Comparison of ENCODE assay signal across 17 cellular contexts in genomic region chr22:28998681-28999080, GRCh38.
DNase-seq lines count a peak whose midpoint lies in the region; ATAC-seq and TF ChIP-seq lines count a peak whose summit lies in the region.
"Had no signal": no experiment of that assay in that cellular context is flagged by ENCODE, and none has a peak within 500 bp of the region (broad histone marks: within the 10 kb centered on the region; RNA-seq: fewer than 3 reads in every experiment).

No MANE protein-coding gene starts in this region.

- H4K91ac ChIP-seq in H9 (ENCODE audit: insufficient read length, low read depth, low read length), result no peak overlapping the region

- peak overlapping the region; percentile 19; the same call in 1 of the 2 replicates for H2BK15ac ChIP-seq in H9 (ENCODE audit: low read depth, low read length)

- peaks cover 17% of the 10 kb centered on the region for H3K4me1 ChIP-seq in H9 (ENCODE audit: insufficient read depth, low read length)
- H3K4me1 ChIP-seq in CD8-positive, alpha-beta memory T cell (ENCODE audit: insufficient read depth, low read length), result no peaks in the 10 kb centered on the region
- H3K4me1 ChIP-seq in effector memory CD4-positive, alpha-beta T cell (ENCODE audit: control insufficient read depth, insufficient read depth, low read length, poor library complexity, severe bottlenecking), result no peaks in the 10 kb centered on the region

- no peak overlapping the region for H3K4me2 ChIP-seq in H9 (ENCODE audit: insufficient read depth, insufficient read length, low read length)

- H3K27me3 Mint-ChIP-seq in H9 (ENCODE audit: low read depth) (no peaks in the 10 kb centered on the region; the same call in 1 of the 2 replicates), WTC11 (ENCODE audit: low read depth) (no peaks in the 10 kb centered on the region)
- H3K27me3 Mint-ChIP-seq in CD8-positive, alpha-beta memory T cell, result peaks cover 0 to 8% of the 10 kb centered on the region in 2 donors

- no peak overlapping the region for H4K8ac ChIP-seq in H9 (replicated peaks; ENCODE audit: insufficient read length, low read depth, low read length)

- no peak overlapping the region for H3K18ac ChIP-seq in H9 (ENCODE audit: insufficient read length, low read depth, low read length)

- no peaks in the 10 kb centered on the region for H3K9me3 Mint-ChIP-seq in H9
- H3K9me3 Mint-ChIP-seq in WTC11, result 0 out of 2 replicates have a peak, but pooled peaks cover 5% of the 10 kb centered on the region
- no peaks in the 10 kb centered on the region for H3K9me3 Mint-ChIP-seq in CD8-positive, alpha-beta memory T cell

- H3K56ac ChIP-seq in H9 (ENCODE audit: insufficient read length, low read depth, low read length), result no peak overlapping the region

- H2BK5ac ChIP-seq in H9 (ENCODE audit: insufficient read length, low read length), result no peak overlapping the region

- H2BK12ac ChIP-seq in H9 (ENCODE audit: insufficient read length, low read depth, low read length), result peak overlapping the region; percentile 89

- no peaks in the 10 kb centered on the region for H4K20me1 ChIP-seq in H9 (ENCODE audit: control insufficient read depth, insufficient read depth, insufficient read length)

- H3K79me2 ChIP-seq in H9 (ENCODE audit: insufficient read depth, low read length), result no peaks in the 10 kb centered on the region

- no peak overlapping the region for H3K4me3 ChIP-seq in CD8-positive, alpha-beta memory T cell (ENCODE audit: low read length)
- no peak overlapping the region for H3K4me3 ChIP-seq in effector memory CD4-positive, alpha-beta T cell (ENCODE audit: insufficient read depth, low read depth, low read length, poor library complexity, severe bottlenecking)
- H3K4me3 ChIP-seq: HAP-1, SJCRH30 had no signal

- intact Hi-C loops in sciatic nerve (cut with DNase I), result no loop called here

- H3K4me3 Mint-ChIP-seq in H9 (no peak overlapping the region), WTC11 (no peak overlapping the region)
- no peak overlapping the region for H3K4me3 Mint-ChIP-seq in CD8-positive, alpha-beta memory T cell

- no peak overlapping the region for H2AK5ac ChIP-seq in H9 (ENCODE audit: insufficient read length, low read length)

- WGBS in H9 (ENCODE audit: extremely low coverage, insufficient read length, low lambda C conversion rate), result no CpG with 5 or more reads among the region's 3 CpGs

- H3K36me3 ChIP-seq in CD8-positive, alpha-beta memory T cell (ENCODE audit: insufficient read depth, low read length), result no peaks in the 10 kb centered on the region
- no peaks in the 10 kb centered on the region for H3K36me3 ChIP-seq in effector memory CD4-positive, alpha-beta T cell (ENCODE audit: control insufficient read depth, insufficient read depth, low read length)
- H3K36me3 ChIP-seq: HAP-1, SJCRH30 had no signal

- H3K4me1 Mint-ChIP-seq in H9, result peaks cover 50 to 52% of the 10 kb centered on the region in 2 experiments
- H3K4me1 Mint-ChIP-seq in WTC11, result peaks cover 63% of the 10 kb centered on the region
- H3K4me1 Mint-ChIP-seq in CD8-positive, alpha-beta memory T cell, result no peaks in the 10 kb centered on the region

- no peak overlapping the region for H3K14ac ChIP-seq in H9 (ENCODE audit: insufficient read depth, low read length)

- no peak overlapping the region for H2AFZ ChIP-seq in H9 (ENCODE audit: low read length)

- no peak overlapping the region for H4K5ac ChIP-seq in H9 (ENCODE audit: insufficient read length, low read depth, low read length)

- H3K27ac ChIP-seq in H9 (ENCODE audit: insufficient read length, low read depth, low read length), result no peak overlapping the region
- H3K27ac ChIP-seq in CD8-positive, alpha-beta memory T cell (ENCODE audit: low read depth, low read length), result no peak overlapping the region
- H3K27ac ChIP-seq in effector memory CD4-positive, alpha-beta T cell (ENCODE audit: insufficient read depth, low read length, poor library complexity, severe bottlenecking), result no peak overlapping the region
- H3K27ac ChIP-seq: SJCRH30 had no signal

- TF ChIP-seq CTCF in H9 (conservative IDR thresholded peaks at IDR 0.05) (no peak), WTC11 (IDR thresholded peaks at IDR 0.05) (no peak)

- H3K27me3 ChIP-seq in H9 (ENCODE audit: insufficient read depth, low read length), result no peaks in the 10 kb centered on the region
- no peaks in the 10 kb centered on the region for H3K27me3 ChIP-seq in CD8-positive, alpha-beta memory T cell (ENCODE audit: insufficient read depth, low read length, poor library complexity, severe bottlenecking)
- no peaks in the 10 kb centered on the region for H3K27me3 ChIP-seq in effector memory CD4-positive, alpha-beta T cell (replicated peaks; ENCODE audit: control insufficient read depth, insufficient read depth, low read length, poor library complexity, severe bottlenecking)
- H3K27me3 ChIP-seq: SJCRH30 had no signal

- H3K79me1 ChIP-seq in H9 (ENCODE audit: insufficient read depth, low read depth, low read length, poor library complexity, severe bottlenecking), result peaks cover 3% of the 10 kb centered on the region

- H3K9me3 ChIP-seq in H9 (ENCODE audit: control insufficient read depth, low read depth, low read length), result no peaks in the 10 kb centered on the region
- H3K9me3 ChIP-seq in CD8-positive, alpha-beta memory T cell (ENCODE audit: low read length), result no peaks in the 10 kb centered on the region
- H3K9me3 ChIP-seq in effector memory CD4-positive, alpha-beta T cell (ENCODE audit: control insufficient read depth, low read length), result no peaks in the 10 kb centered on the region
- H3K9me3 ChIP-seq: HAP-1, SJCRH30 had no signal

- H3K36me3 Mint-ChIP-seq in H9 (ENCODE audit: insufficient read depth in 1 of 3, low read depth in 3 of 3) (peaks cover 10 to 29% (median 14%) of the 10 kb centered on the region in 3 experiments), WTC11 (peaks cover 12% of the 10 kb centered on the region)
- H3K36me3 Mint-ChIP-seq in CD8-positive, alpha-beta memory T cell, result no peaks in the 10 kb centered on the region

- H3K4ac ChIP-seq in H9 (ENCODE audit: low read depth, low read length), result no peak overlapping the region

- H2BK120ac ChIP-seq in H9 (ENCODE audit: low read depth, low read length, poor library complexity, severe bottlenecking), result no peak overlapping the region

- H3K23ac ChIP-seq in H9 (ENCODE audit: insufficient read length, low read depth, low read length), result no peak overlapping the region

- no peak for ATAC-seq in WTC11
- peak; percentile 22 for ATAC-seq in left lobe of liver
- peak; percentile 59 for ATAC-seq in sciatic nerve

- CTCF ChIA-PET in WTC11 (lab: Charles Lee), result interaction anchor here (1.1 kb wide), 1 partner anchor 42 kb away, joined by 5 read pairs; no protein-coding TSS in a partner anchor
- CTCF ChIA-PET in CD8-positive, alpha-beta memory T cell (lab: Charles Lee), result interaction anchor here (0.8 to 1.1 kb wide), 2 partner anchors 9 to 19 kb away, joined by 3 read pairs; no protein-coding TSS in a partner anchor

- no peak overlapping the region for H2BK20ac ChIP-seq in H9 (ENCODE audit: low read depth, low read length, poor library complexity, severe bottlenecking)

- peak overlapping the region; percentile 57 to 94 (median 62); a peak in 4 of 7 replicates for H3K27ac Mint-ChIP-seq in H9
- peak overlapping the region; percentile 80 for H3K27ac Mint-ChIP-seq in WTC11
- no peak overlapping the region for H3K27ac Mint-ChIP-seq in CD8-positive, alpha-beta memory T cell

- POLR2A ChIA-PET in WTC11 (lab: Charles Lee), result no interaction called here
- POLR2A ChIA-PET in CD8-positive, alpha-beta memory T cell (lab: Charles Lee), result no interaction called here

- no peak overlapping the region for H3K9ac ChIP-seq in H9 (ENCODE audit: extremely low read depth, insufficient read length, low read length)

- no peak overlapping the region for H3T11ph ChIP-seq in H9 (ENCODE audit: low read length)

- DNase-seq in H9, result no peak
- no peak for DNase-seq in WTC11 (ENCODE audit: low spot score)
- DNase-seq in left lobe of liver (ENCODE audit: low spot score), result no peak
- no peak for DNase-seq in sciatic nerve (ENCODE audit: low spot score)
- DNase-seq in CD8-positive, alpha-beta memory T cell, result no peak
- DNase-seq in effector memory CD4-positive, alpha-beta T cell, result no peak
- no peak for DNase-seq in CD1c-positive myeloid dendritic cell (ENCODE audit: extremely low spot score)
- DNase-seq: ACHN, DND-41, IMR-90, NCI-H1436, NCI-H1930, NCI-H226, NCI-H524, RPMI8226, SJCRH30 had no signal

- no peaks in the 10 kb centered on the region for H3K23me2 ChIP-seq in H9 (ENCODE audit: insufficient read length, low read depth, low read length, poor library complexity, severe bottlenecking)

TF ChIP-seq in WTC11, 78 proteins besides CTCF, POLR2A, EP300 and RAD21 (continues in another document):
- TF ChIP-seq ATF1 (CRISPR knock-in tag; IDR thresholded peaks at IDR 0.05) (no peak), HMGA2 (CRISPR knock-in tag; IDR thresholded peaks at IDR 0.05) (no peak), FOXP1 (CRISPR knock-in tag; IDR thresholded peaks at IDR 0.05; ENCODE audit: borderline replicate concordance) (no peak), ZNF121 (CRISPR knock-in tag; IDR thresholded peaks at IDR 0.05) (no peak), ZMAT4 (CRISPR knock-in tag; IDR thresholded peaks at IDR 0.05) (no peak), NFE2L1 (CRISPR knock-in tag; IDR thresholded peaks at IDR 0.05) (no peak), E2F5 (CRISPR knock-in tag; IDR thresholded peaks at IDR 0.05) (no peak)
- TF ChIP-seq, protein P1, sequence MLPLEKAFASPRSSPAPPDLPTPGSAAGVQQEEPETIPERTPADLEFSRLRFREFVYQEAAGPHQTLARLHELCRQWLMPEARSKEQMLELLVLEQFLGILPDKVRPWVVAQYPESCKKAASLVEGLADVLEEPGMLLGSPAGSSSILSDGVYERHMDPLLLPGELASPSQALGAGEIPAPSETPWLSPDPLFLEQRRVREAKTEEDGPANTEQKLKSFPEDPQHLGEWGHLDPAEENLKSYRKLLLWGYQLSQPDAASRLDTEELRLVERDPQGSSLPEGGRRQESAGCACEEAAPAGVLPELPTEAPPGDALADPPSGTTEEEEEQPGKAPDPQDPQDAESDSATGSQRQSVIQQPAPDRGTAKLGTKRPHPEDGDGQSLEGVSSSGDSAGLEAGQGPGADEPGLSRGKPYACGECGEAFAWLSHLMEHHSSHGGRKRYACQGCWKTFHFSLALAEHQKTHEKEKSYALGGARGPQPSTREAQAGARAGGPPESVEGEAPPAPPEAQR (CRISPR knock-in tag; IDR thresholded peaks at IDR 0.05), result no peak

Comparison
In these comparisons a context has a peak if more than half of its experiments do, and no peak if none do; other contexts are left out.
1. H3K27ac Mint-ChIP-seq: peak in H9 (3 of 3) and WTC11 (single experiment); none in CD8-positive, alpha-beta memory T cell (0 of 8).